1 cellular context compared by ENCODE assay signal in genomic region chr2:128090909-128091690, GRCh38.
TF ChIP-seq lines count a peak whose summit lies in the region.

UGGT1 (plus strand) TSS chr2:128091200; CDS start chr2:128091358, 158 bp downstream.

TF ChIP-seq in HepG2, 621 proteins besides CTCF, POLR2A, EP300 and RAD21 (continued from another document and continues in another):
- peak; percentile 94 for TF ChIP-seq UBTF (CRISPR knock-in tag; IDR thresholded peaks at IDR 0.05)
- no peak for TF ChIP-seq KLF15 (CRISPR knock-in tag; IDR thresholded peaks at IDR 0.05; ENCODE audit: borderline replicate concordance)
- peak; percentile 100 for TF ChIP-seq ELF3 (CRISPR knock-in tag; IDR thresholded peaks at IDR 0.05)
- peak; percentile 99 for TF ChIP-seq BORCS8-MEF2B (CRISPR knock-in tag; IDR thresholded peaks at IDR 0.05)
- TF ChIP-seq SMAD3 (CRISPR knock-in tag; IDR thresholded peaks at IDR 0.05), result peak; percentile 96
- peak in 1 of 2 experiments; percentile 86; a peak in 3 of 4 replicates for TF ChIP-seq NR2F1 (CRISPR knock-in tag; IDR thresholded peaks at IDR 0.05)
- no peak for TF ChIP-seq NFE2 (CRISPR knock-in tag; IDR thresholded peaks at IDR 0.05)
- TF ChIP-seq ZNF883 (CRISPR knock-in tag; IDR thresholded peaks at IDR 0.05; ENCODE audit: not compliant biosample characterization), result peak; percentile 99
- peak; percentile 97 for TF ChIP-seq ZNF674 (CRISPR knock-in tag; IDR thresholded peaks at IDR 0.05; ENCODE audit: low read depth)
- peak; percentile 98 for TF ChIP-seq TOPORS (CRISPR knock-in tag; IDR thresholded peaks at IDR 0.05)
- TF ChIP-seq ZNF230 (CRISPR knock-in tag; IDR thresholded peaks at IDR 0.05), result peak; percentile 85
- TF ChIP-seq MXD3 (CRISPR knock-in tag; IDR thresholded peaks at IDR 0.05), result peak; percentile 96; the same call in 1 of the 2 replicates
- TF ChIP-seq GLI4 (CRISPR knock-in tag; IDR thresholded peaks at IDR 0.05; ENCODE audit: borderline replicate concordance), result peak; percentile 87
- no peak; the same call in none of the 2 replicates for TF ChIP-seq ZNF414 (CRISPR knock-in tag; IDR thresholded peaks at IDR 0.05)
- TF ChIP-seq GZF1 (CRISPR knock-in tag; IDR thresholded peaks at IDR 0.05), result peak; percentile 86
- TF ChIP-seq ZNF570 (CRISPR knock-in tag; IDR thresholded peaks at IDR 0.05; ENCODE audit: borderline replicate concordance), result no peak
- TF ChIP-seq ZNF18 (CRISPR knock-in tag; IDR thresholded peaks at IDR 0.05; ENCODE audit: insufficient replicate concordance), result peak; percentile 84
- no peak for TF ChIP-seq DDIT3 (CRISPR knock-in tag; IDR thresholded peaks at IDR 0.05)
- TF ChIP-seq NFE2L1 (CRISPR knock-in tag; IDR thresholded peaks at IDR 0.05; ENCODE audit: borderline replicate concordance), result peak; percentile 81; the same call in 1 of the 2 replicates
- 0 out of 2 replicates have a peak, but pooled peaks have one; percentile 39 for TF ChIP-seq ZNF512B (CRISPR knock-in tag; IDR thresholded peaks at IDR 0.05; ENCODE audit: borderline replicate concordance)
- peak; percentile 60 for TF ChIP-seq NFKBIZ (CRISPR knock-in tag; IDR thresholded peaks at IDR 0.05)
- no peak for TF ChIP-seq ZKSCAN1 (IDR thresholded peaks at IDR 0.05; ENCODE audit: low read length)
- TF ChIP-seq ZNF616 (CRISPR knock-in tag; IDR thresholded peaks at IDR 0.05; ENCODE audit: low read depth), result peak; percentile 93
- peak; percentile 90; the same call in 1 of the 2 replicates for TF ChIP-seq ZNF770 (CRISPR knock-in tag; IDR thresholded peaks at IDR 0.05)
- peak; percentile 75 for TF ChIP-seq E2F5 (CRISPR knock-in tag; conservative IDR thresholded peaks at IDR 0.05)
- TF ChIP-seq ISX (CRISPR knock-in tag; conservative IDR thresholded peaks at IDR 0.05), result no peak
- TF ChIP-seq ZBTB38 (CRISPR knock-in tag; IDR thresholded peaks at IDR 0.05), result peak; percentile 93
- TF ChIP-seq ELF1 (CRISPR knock-in tag; IDR thresholded peaks at IDR 0.05), result peak; percentile 100
- peak; percentile 97 for TF ChIP-seq ZMYM4 (CRISPR knock-in tag; IDR thresholded peaks at IDR 0.05)
- peak; percentile 85 for TF ChIP-seq AGO1 (IDR thresholded peaks at IDR 0.05; ENCODE audit: low read depth, low read length, poor library complexity, severe bottlenecking)
- TF ChIP-seq ZNF20 (CRISPR knock-in tag; IDR thresholded peaks at IDR 0.05), result 0 out of 2 replicates have a peak, but pooled peaks have one; percentile 55
- TF ChIP-seq IRF9 (CRISPR knock-in tag; IDR thresholded peaks at IDR 0.05; ENCODE audit: borderline replicate concordance), result peak; percentile 95
- peak; percentile 72 for TF ChIP-seq WIZ (CRISPR knock-in tag; IDR thresholded peaks at IDR 0.05)
- TF ChIP-seq RARA (CRISPR knock-in tag; IDR thresholded peaks at IDR 0.05), result peak; percentile 79
- peak; percentile 78 for TF ChIP-seq IRF1 (CRISPR knock-in tag; IDR thresholded peaks at IDR 0.05; ENCODE audit: low read depth)
- TF ChIP-seq MAF1 (CRISPR knock-in tag; IDR thresholded peaks at IDR 0.05; ENCODE audit: borderline replicate concordance), result peak; percentile 78; the same call in 1 of the 2 replicates
- TF ChIP-seq THAP8 (CRISPR knock-in tag; IDR thresholded peaks at IDR 0.05; ENCODE audit: borderline replicate concordance), result peak; percentile 93; the same call in 1 of the 2 replicates
- peak; percentile 98 for TF ChIP-seq POLR2AphosphoS5 (IDR thresholded peaks at IDR 0.05; ENCODE audit: low read depth, low read length)
